ENCODE assay signal across 17 cellular contexts in the genomic region with DNA sequence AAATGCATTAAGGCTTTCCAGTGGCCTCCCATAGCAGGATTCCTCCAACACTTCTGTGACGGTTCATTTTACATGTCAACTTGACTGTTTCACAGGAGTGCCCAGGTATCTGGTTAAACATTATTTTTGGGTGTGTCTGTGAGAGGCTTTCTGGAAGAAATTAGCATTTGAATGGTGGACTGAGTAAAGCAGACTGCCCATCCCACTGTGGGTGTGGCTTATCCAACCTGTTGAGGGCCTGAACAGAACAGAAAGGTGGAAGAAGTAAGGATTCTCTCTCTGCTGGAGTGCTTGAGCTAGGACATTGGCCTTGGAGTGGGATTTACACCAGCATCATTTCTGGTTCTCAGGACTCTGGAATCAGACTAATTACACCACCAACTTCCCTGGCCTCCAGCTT.
"Had no signal": no experiment of that assay in that cellular context is flagged by ENCODE, and none has a peak within 500 bp of the region (broad histone marks: within the 10 kb centered on the region; RNA-seq: fewer than 3 reads in every experiment).

No MANE protein-coding gene starts in this region.

- H3K4me3 Mint-ChIP-seq: activated naive CD8-positive, alpha-beta T cell treated with anti-CD3 and anti-CD28 coated beads for 36 hours; brain; naive thymus-derived CD8-positive, alpha-beta T cell; stimulated activated effector memory CD8-positive, alpha-beta T cell treated with anti-CD3 and anti-CD28 coated beads, Interleukin-12 subunit alpha, Interleukin-12 subunit beta, amount 100 ng/mL, for 72 hours; T-helper 2 cell treated with Interferon-gamma antibody and Interleukin-4, amounts not matched to agents 5 μg/mL and 100 μg/mL, for 36 hours had no signal

- H3K9me3 ChIP-seq: vagina had no signal

- H3K36me3 Mint-ChIP-seq: stimulated activated effector memory CD8-positive, alpha-beta T cell treated with anti-CD3 and anti-CD28 coated beads, Interleukin-12 subunit alpha, Interleukin-12 subunit beta, amount 100 ng/mL, for 72 hours had no signal

- H3K9ac ChIP-seq: parathyroid adenoma had no signal

- DNase-seq: activated CD4-positive, alpha-beta T cell treated with anti-CD3 and anti-CD28 coated beads, Interleukin-2, amount 50 U/mL, for 1 hour; activated CD8-positive, alpha-beta memory T cell treated with anti-CD3 and anti-CD28 coated beads for 24 hours; activated naive CD8-positive, alpha-beta T cell treated with anti-CD3 and anti-CD28 coated beads for 36 hours; amygdala; central memory CD4-positive, alpha-beta T cell; effector CD8-positive, alpha-beta T cell; foreskin keratinocyte; glutamatergic neuron; left cardiac atrium; naive thymus-derived CD8-positive, alpha-beta T cell had no signal

- ATAC-seq: activated CD4-positive, CD25-positive, alpha-beta regulatory T cell treated with anti-CD3 and anti-CD28 coated beads, Interleukin-2, amount 50 U/mL, for 24 hours; foreskin keratinocyte; left cardiac atrium; naive thymus-derived CD8-positive, alpha-beta T cell; stimulated activated effector memory CD8-positive, alpha-beta T cell treated with anti-CD3 and anti-CD28 coated beads, Interleukin-12 subunit alpha, Interleukin-12 subunit beta, amount 100 ng/mL, for 72 hours had no signal

- H2AFZ ChIP-seq: parathyroid adenoma had no signal

- H3K79me2 ChIP-seq: parathyroid adenoma had no signal

- H3K36me3 ChIP-seq: vagina had no signal

- H3K27ac Mint-ChIP-seq: activated naive CD8-positive, alpha-beta T cell treated with anti-CD3 and anti-CD28 coated beads for 36 hours; brain; naive thymus-derived CD8-positive, alpha-beta T cell; stimulated activated effector memory CD8-positive, alpha-beta T cell treated with anti-CD3 and anti-CD28 coated beads, Interleukin-12 subunit alpha, Interleukin-12 subunit beta, amount 100 ng/mL, for 72 hours; T-helper 2 cell treated with Interferon-gamma antibody and Interleukin-4, amounts not matched to agents 5 μg/mL and 100 μg/mL, for 36 hours had no signal

- H3K27me3 Mint-ChIP-seq: activated naive CD8-positive, alpha-beta T cell treated with anti-CD3 and anti-CD28 coated beads for 36 hours; brain had no signal

- H3K27me3 ChIP-seq: foreskin keratinocyte, vagina had no signal

- H3K27ac ChIP-seq: coronary artery, foreskin keratinocyte, parathyroid adenoma, vagina had no signal

- H3K4me1 Mint-ChIP-seq: activated naive CD8-positive, alpha-beta T cell treated with anti-CD3 and anti-CD28 coated beads for 36 hours; brain; naive thymus-derived CD8-positive, alpha-beta T cell; stimulated activated effector memory CD8-positive, alpha-beta T cell treated with anti-CD3 and anti-CD28 coated beads, Interleukin-12 subunit alpha, Interleukin-12 subunit beta, amount 100 ng/mL, for 72 hours had no signal

- H3K4me1 ChIP-seq: foreskin keratinocyte, parathyroid adenoma, vagina had no signal

- H3K4me3 ChIP-seq: coronary artery, vagina had no signal
